21 cellular contexts compared by ENCODE assay signal in genomic region chr9:100308965-100309564, GRCh38. TPM values are rescaled to one million over a fixed set of nuclear protein-coding genes. Genes with fewer than 3 reads are reported as not detected.
DNase-seq lines count a peak whose midpoint lies in the region; ATAC-seq and TF ChIP-seq lines count a peak whose summit lies in the region.
"Had no signal": no experiment of that assay in that cellular context is flagged by ENCODE, and none has a peak within 500 bp of the region (broad histone marks: within the 10 kb centered on the region; RNA-seq: fewer than 3 reads in every experiment).

No MANE protein-coding gene starts in this region.

- peaks cover 10% of the 10 kb centered on the region for H3K36me3 ChIP-seq in CD8-positive, alpha-beta memory T cell (ENCODE audit: insufficient read depth, low read length)
- H3K36me3 ChIP-seq in GM23338 (ENCODE audit: insufficient read depth) (peaks cover 16% of the 10 kb centered on the region; the same call in 1 of the 2 replicates), tibial artery (peaks cover 5 to 13% (median 7%) of the 10 kb centered on the region in 3 donors)

- no peaks in the 10 kb centered on the region for H3K9me2 ChIP-seq in GM23338 (ENCODE audit: insufficient read depth)

- H3K4me3 ChIP-seq in CD8-positive, alpha-beta memory T cell (ENCODE audit: low read length): no peak overlapping the region
- H3K4me3 ChIP-seq in GM23338 (no peak overlapping the region), tibial artery (no peak overlapping the region)
- H3K4me3 ChIP-seq: left ventricle myocardium inferior, mucosa of descending colon had no signal

- no peaks in the 10 kb centered on the region for H3K9me3 Mint-ChIP-seq in CD8-positive, alpha-beta memory T cell
- H3K9me3 Mint-ChIP-seq in GM23338: no peaks in the 10 kb centered on the region; the same call in 2 of the 3 replicates
- H3K9me3 Mint-ChIP-seq in chondrocyte (ENCODE audit: low read depth): peaks cover 16% of the 10 kb centered on the region
- H3K9me3 Mint-ChIP-seq in naive thymus-derived CD8-positive, alpha-beta T cell: no peaks in the 10 kb centered on the region

- no peak overlapping the region for H3K4me2 ChIP-seq in GM23338

- no peaks in the 10 kb centered on the region for H3K27me3 Mint-ChIP-seq in CD8-positive, alpha-beta memory T cell
- H3K27me3 Mint-ChIP-seq in GM23338 (ENCODE audit: insufficient read depth, low read depth, poor library complexity): no peaks in the 10 kb centered on the region
- no peaks in the 10 kb centered on the region for H3K27me3 Mint-ChIP-seq in chondrocyte (ENCODE audit: low read depth)
- H3K27me3 Mint-ChIP-seq in naive thymus-derived CD8-positive, alpha-beta T cell: no peaks in the 10 kb centered on the region

- H3K4me1 ChIP-seq in CD8-positive, alpha-beta memory T cell (ENCODE audit: insufficient read depth, low read length): no peaks in the 10 kb centered on the region
- H3K4me1 ChIP-seq in GM23338 (ENCODE audit: insufficient read depth) (no peaks in the 10 kb centered on the region), tibial artery (peaks cover 0 to 20% (median 0%) of the 10 kb centered on the region in 4 donors)
- H3K4me1 ChIP-seq: Caco-2 had no signal

- H3K9me3 ChIP-seq in CD8-positive, alpha-beta memory T cell (ENCODE audit: low read length): no peaks in the 10 kb centered on the region
- H3K9me3 ChIP-seq in tibial artery: no peaks in the 10 kb centered on the region
- H3K9me3 ChIP-seq: Caco-2, left ventricle myocardium inferior, mucosa of descending colon had no signal

- CTCF ChIA-PET in CD8-positive, alpha-beta memory T cell (lab: Charles Lee): no interaction called here

- intact Hi-C loops in tibial artery (cut with DNase I; ENCODE audit: low total_unique reads): no loop called here

- H3K36me3 Mint-ChIP-seq in CD8-positive, alpha-beta memory T cell: peaks cover 13 to 75% (median 39%) of the 10 kb centered on the region in 3 donors
- H3K36me3 Mint-ChIP-seq in GM23338 (ENCODE audit: low read depth) (peaks cover 83% of the 10 kb centered on the region), chondrocyte (ENCODE audit: low read depth) (peaks cover 21% of the 10 kb centered on the region)
- H3K36me3 Mint-ChIP-seq in naive thymus-derived CD8-positive, alpha-beta T cell: peaks cover 8 to 85% (median 64%) of the 10 kb centered on the region in 3 donors

- no peak overlapping the region for H3K4me3 Mint-ChIP-seq in CD8-positive, alpha-beta memory T cell
- H3K4me3 Mint-ChIP-seq in GM23338 (no peak overlapping the region), chondrocyte (ENCODE audit: unreplicated experiment) (no peak overlapping the region)
- no peak overlapping the region for H3K4me3 Mint-ChIP-seq in naive thymus-derived CD8-positive, alpha-beta T cell

- H3K27ac Mint-ChIP-seq in CD8-positive, alpha-beta memory T cell: peak overlapping the region in 5 of 8 donors; percentile 14 to 88 (median 37)
- H3K27ac Mint-ChIP-seq in GM23338: no peak overlapping the region
- peak overlapping the region; percentile 53 for H3K27ac Mint-ChIP-seq in chondrocyte (ENCODE audit: unreplicated experiment)
- peak overlapping the region in 8 of 10 donors; percentile 6 to 84 (median 29) for H3K27ac Mint-ChIP-seq in naive thymus-derived CD8-positive, alpha-beta T cell

- peaks cover 16% of the 10 kb centered on the region for H4K20me1 ChIP-seq in GM23338 (replicated peaks; ENCODE audit: insufficient read depth)

- POLR2A ChIA-PET in CD8-positive, alpha-beta memory T cell (lab: Charles Lee): no interaction called here
- POLR2A ChIA-PET in naive thymus-derived CD8-positive, alpha-beta T cell (lab: Charles Lee): no interaction called here

- DNase-seq in CD8-positive, alpha-beta memory T cell: no peak
- DNase-seq in GM23338 (ENCODE audit: low spot score) (no peak), chondrocyte (ENCODE audit: low spot score) (no peak), tibial artery (no peak), dermis blood vessel endothelial cell (no peak), retina (no peak)
- DNase-seq in naive thymus-derived CD8-positive, alpha-beta T cell: no peak
- DNase-seq in activated effector memory CD4-positive, alpha-beta T cell treated with Interleukin-2 at 50 U/mL for 16 hours: no peak
- DNase-seq: activated CD4-positive, alpha-beta T cell treated with anti-CD3 and anti-CD28 coated beads for 1 hour; AML-193; anterior cingulate cortex; Caco-2; DND-41; effector CD4-positive, alpha-beta T cell; glutamatergic neuron; left ventricle myocardium inferior; mucosa of descending colon; NCI-H1694; NCI-H748 treated with DMSO at 0.1 percent for 48 hours; substantia nigra had no signal

- H3K27me3 ChIP-seq in CD8-positive, alpha-beta memory T cell (ENCODE audit: insufficient read depth, low read length, poor library complexity, severe bottlenecking): no peaks in the 10 kb centered on the region
- H3K27me3 ChIP-seq in GM23338 (ENCODE audit: insufficient read depth): no peaks in the 10 kb centered on the region
- H3K27me3 ChIP-seq in tibial artery: no peaks in the 10 kb centered on the region

- TF ChIP-seq CTCF in GM23338 (conservative IDR thresholded peaks at IDR 0.05; ENCODE audit: low read depth in 2 of 2) (no peak), chondrocyte (IDR thresholded peaks at IDR 0.05) (no peak), tibial artery (IDR thresholded peaks at IDR 0.05) (no peak)

- no peak overlapping the region for H2AFZ ChIP-seq in GM23338

- H3K79me2 ChIP-seq in GM23338 (replicated peaks; ENCODE audit: insufficient read depth): peaks cover 91% of the 10 kb centered on the region

- H3F3A ChIP-seq in GM23338 (replicated peaks; ENCODE audit: low read depth): no peaks in the 10 kb centered on the region; the same call in 1 of the 2 replicates

- H3K4me1 Mint-ChIP-seq in CD8-positive, alpha-beta memory T cell: peaks cover 16 to 54% (median 34%) of the 10 kb centered on the region in 3 donors
- H3K4me1 Mint-ChIP-seq in GM23338 (peaks cover 11% of the 10 kb centered on the region), chondrocyte (ENCODE audit: low read depth) (peaks cover 27% of the 10 kb centered on the region)
- peaks cover 14 to 38% (median 26%) of the 10 kb centered on the region in 4 donors for H3K4me1 Mint-ChIP-seq in naive thymus-derived CD8-positive, alpha-beta T cell

- ATAC-seq in GM23338: no peak
- no peak for ATAC-seq in naive thymus-derived CD8-positive, alpha-beta T cell
- ATAC-seq: esophagus mucosa, mucosa of descending colon had no signal

- no peak overlapping the region for H3K27ac ChIP-seq in CD8-positive, alpha-beta memory T cell (ENCODE audit: low read depth, low read length)
- H3K27ac ChIP-seq in GM23338 (ENCODE audit: low read depth) (peak overlapping the region; percentile 23; the same call in 1 of the 2 replicates), tibial artery (no peak overlapping the region)
- H3K27ac ChIP-seq: left ventricle myocardium inferior had no signal

TF ChIP-seq in GM23338, 12 proteins besides CTCF, POLR2A, EP300 and RAD21 (continues in another document):
- TF ChIP-seq STAT1 (IDR thresholded peaks at IDR 0.05; ENCODE audit: unreplicated experiment) (no peak), ZNF114 (CRISPR knock-in tag; IDR thresholded peaks at IDR 0.05) (no peak), REST (IDR thresholded peaks at IDR 0.05; ENCODE audit: unreplicated experiment) (no peak), ZNF331 (CRISPR knock-in tag; IDR thresholded peaks at IDR 0.05; ENCODE audit: low read depth) (no peak), EZH2phosphoT487 (IDR thresholded peaks at IDR 0.05; ENCODE audit: unreplicated experiment) (no peak), POLR2AphosphoS5 (IDR thresholded peaks at IDR 0.05; ENCODE audit: low read depth) (no peak), NANOG (IDR thresholded peaks at IDR 0.05; ENCODE audit: borderline replicate concordance) (no peak), ETS1 (IDR thresholded peaks at IDR 0.05) (no peak), JUNB (IDR thresholded peaks at IDR 0.05; ENCODE audit: unreplicated experiment) (no peak)

RNA-seq across cellular contexts. Expression of gene TEX10, which starts 43.7 kb away (rescaled TPM):
- 10 to 100 TPM; 31.3 to 34.1 TPM for total RNA-seq in CD8-positive, alpha-beta memory T cell
- polyA plus RNA-seq in CD8-positive, alpha-beta memory T cell: 11.6 TPM
- total RNA-seq in GM23338 (2014; rRNA removed; shearing (Covaris generic)): 98.7 and 102 TPM in 2 replicates
- polyA plus RNA-seq in GM23338 (2016; fragmentation: Nextera tagmentation; extraction: Ambion mirVana): 28.5 and 35.0 TPM in 2 replicates
- 14.4 to 15.8 TPM (median 14.6 TPM) in 3 replicates for total RNA-seq in chondrocyte
- 10 to 100 TPM; 27.3 to 27.7 TPM for total RNA-seq in naive thymus-derived CD8-positive, alpha-beta T cell
- 10 to 100 TPM in 2 of 3 donors, 1 to 10 TPM in 1; 9.6 to 15.6 (median 14.8) TPM for polyA plus RNA-seq in naive thymus-derived CD8-positive, alpha-beta T cell
- 26.5 and 28.1 TPM in 2 replicates for total RNA-seq in dermis blood vessel endothelial cell
